25 cellular contexts compared by ENCODE assay signal in the genomic region with DNA sequence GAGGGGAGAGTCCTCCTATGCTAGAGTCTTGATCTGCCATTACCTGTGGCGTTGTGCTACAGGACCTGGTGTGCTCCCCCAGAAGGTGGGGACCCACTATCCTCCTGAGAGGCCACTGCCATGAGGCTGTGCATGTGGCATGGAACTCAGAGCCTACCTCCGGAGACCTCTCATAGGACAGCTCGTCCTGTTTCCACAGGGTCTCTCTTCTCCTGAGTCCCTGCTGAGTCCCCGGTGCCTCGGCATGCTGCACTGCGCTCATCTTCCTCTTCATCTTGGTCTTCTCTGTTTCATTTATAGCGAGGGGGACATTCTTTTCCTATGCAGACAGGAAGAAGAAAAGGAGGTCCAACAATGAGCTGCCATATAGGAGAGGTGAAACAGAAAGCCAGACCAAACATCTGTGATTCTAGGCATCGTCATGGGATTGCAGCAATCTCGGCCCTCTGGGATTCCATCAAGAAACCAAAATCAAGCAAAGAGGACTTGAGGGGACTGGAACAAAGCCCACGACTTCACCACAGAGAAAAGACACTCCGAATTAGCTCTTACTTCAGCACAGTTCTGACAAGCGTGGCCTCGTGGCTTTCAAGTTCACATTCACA.
DNase-seq lines count a peak whose midpoint lies in the region; ATAC-seq and TF ChIP-seq lines count a peak whose summit lies in the region.
"Had no signal": no experiment of that assay in that cellular context is flagged by ENCODE, and none has a peak within 500 bp of the region (broad histone marks: within the 10 kb centered on the region; RNA-seq: fewer than 3 reads in every experiment).

No MANE protein-coding gene starts in this region.

- no peaks in the 10 kb centered on the region for H3K9me2 ChIP-seq in PC-9 (ENCODE audit: insufficient read depth)

- 77 to 82% (median 81%) methylated on average over 13 of the region's 13 CpGs for WGBS in heart left ventricle, 4 donors

- no peaks in the 10 kb centered on the region for H4K20me1 ChIP-seq in osteoblast (ENCODE audit: insufficient read depth, low read length)
- H4K20me1 ChIP-seq in PC-9 (ENCODE audit: insufficient read depth): no peaks in the 10 kb centered on the region

- no peak for TF ChIP-seq POLR2A in heart left ventricle (IDR thresholded peaks at IDR 0.05)

- no TSS peak for BruUV-seq in PC-9 (replicated peaks; lab: Mats Ljungman, UMichigan)

- DNase-seq in cardiac septum (ENCODE audit: low spot score) (peak; percentile 19), heart left ventricle (no peak), fibroblast of peridontal ligament (ENCODE audit: extremely low read depth) (peak; percentile 42), osteoblast (ENCODE audit: insufficient read length, low spot score, missing footprints) (no peak), upper lobe of right lung (peak; percentile 38), NCI-H1092 treated with DMSO at 0.1 percent for 48 hours (lab: John Stamatoyannopoulos, UW) (no peak), PC-9 (no peak), DMS53 treated with DMSO at 0.1 percent for 48 hours (lab: John Stamatoyannopoulos, UW; ENCODE audit: unreplicated experiment) (no peak)
- DNase-seq: 8988T; ACHN; AML-193; BE2C; Caco-2; CD4-positive, CD25-positive, alpha-beta regulatory T cell; CD8-positive, alpha-beta T cell; DMS153; DMS79; EL; GDM1; GOT3; HFFc6 had no signal

- no peak for TF ChIP-seq CTCF in heart left ventricle (IDR thresholded peaks at IDR 0.05)
- no peak for TF ChIP-seq CTCF in osteoblast (IDR thresholded peaks at IDR 0.05; ENCODE audit: extremely low read depth, low read depth, low read length)
- TF ChIP-seq CTCF in upper lobe of right lung (IDR thresholded peaks at IDR 0.05): no peak
- no peak for TF ChIP-seq CTCF in PC-9 (conservative IDR thresholded peaks at IDR 0.05)

- H3K9me3 ChIP-seq in heart left ventricle: no peaks in the 10 kb centered on the region
- no peaks in the 10 kb centered on the region for H3K9me3 ChIP-seq in osteoblast (ENCODE audit: low read depth, low read length)
- H3K9me3 ChIP-seq in upper lobe of right lung: no peaks in the 10 kb centered on the region
- H3K9me3 ChIP-seq in PC-9 (ENCODE audit: insufficient read depth, low read depth): no peaks in the 10 kb centered on the region
- H3K9me3 ChIP-seq: A549, BE2C, Caco-2, HAP-1 had no signal

- no peaks in the 10 kb centered on the region for H3K27me3 ChIP-seq in heart left ventricle
- H3K27me3 ChIP-seq in osteoblast (ENCODE audit: insufficient read depth, low read length): peaks cover 16% of the 10 kb centered on the region
- no peaks in the 10 kb centered on the region for H3K27me3 ChIP-seq in upper lobe of right lung
- peaks cover 13% of the 10 kb centered on the region; the same call in 1 of the 2 replicates for H3K27me3 ChIP-seq in PC-9 (ENCODE audit: insufficient read depth, low read depth)
- H3K27me3 ChIP-seq: BE2C had no signal

- H3F3A ChIP-seq in PC-9 (ENCODE audit: insufficient read depth, low read depth): no peaks in the 10 kb centered on the region

- H3K4me3 ChIP-seq in heart left ventricle (no peak overlapping the region), osteoblast (ENCODE audit: insufficient read depth, low read length) (no peak overlapping the region), upper lobe of right lung (no peak overlapping the region), PC-9 (no peak overlapping the region)
- H3K4me3 ChIP-seq: A549, GM12878, HAP-1 had no signal

- H3K79me2 ChIP-seq in osteoblast (ENCODE audit: insufficient read depth, low read length) (no peaks in the 10 kb centered on the region), PC-9 (ENCODE audit: low read depth) (no peaks in the 10 kb centered on the region)

- CTCF ChIA-PET in PC-9 (lab: Charles Lee): interaction anchor here (0.6 kb wide), 1 partner anchor 178 kb away, joined by 3 read pairs; no protein-coding TSS in a partner anchor

- H2AFZ ChIP-seq in osteoblast (ENCODE audit: low read length) (peak overlapping the region; percentile 29), PC-9 (no peak overlapping the region)

- POLR2A ChIA-PET in PC-9 (lab: Charles Lee; ENCODE audit: unreplicated experiment): no interaction called here

- H3K27ac ChIP-seq in heart left ventricle (no peak overlapping the region), osteoblast (ENCODE audit: low read depth, low read length) (no peak overlapping the region), upper lobe of right lung (no peak overlapping the region), PC-9 (no peak overlapping the region)
- H3K27ac ChIP-seq: A549, C4-2B had no signal

- intact Hi-C loops in cardiac septum (cut with DNase I): no loop called here
- intact Hi-C loops in heart left ventricle (cut with DNase I): no loop called here
- intact Hi-C loops in upper lobe of right lung (cut with DNase I): no loop called here
- intact Hi-C loops in PC-9 (cut with micrococcal nuclease; ENCODE audit: unreplicated experiment): no loop called here

- H3K4me2 ChIP-seq in osteoblast (ENCODE audit: insufficient read depth, low read length) (no peak overlapping the region), PC-9 (no peak overlapping the region)
- H3K4me2 ChIP-seq: A549 had no signal

- H3K4me1 ChIP-seq in heart left ventricle (no peaks in the 10 kb centered on the region), osteoblast (ENCODE audit: insufficient read depth, low read length) (no peaks in the 10 kb centered on the region), upper lobe of right lung (no peaks in the 10 kb centered on the region), PC-9 (replicated peaks; ENCODE audit: insufficient read depth) (no peaks in the 10 kb centered on the region)
- H3K4me1 ChIP-seq: A549, BE2C, Caco-2, HAP-1 had no signal

- H3K36me3 ChIP-seq in heart left ventricle (no peaks in the 10 kb centered on the region), osteoblast (ENCODE audit: insufficient read depth, low read length) (no peaks in the 10 kb centered on the region), upper lobe of right lung (no peaks in the 10 kb centered on the region), PC-9 (ENCODE audit: low read depth) (no peaks in the 10 kb centered on the region)
- H3K36me3 ChIP-seq: BE2C, HAP-1 had no signal

- ATAC-seq in heart left ventricle: no peak
- no peak for ATAC-seq in upper lobe of right lung
- ATAC-seq: A549; CD8-positive, alpha-beta T cell; GM12878 had no signal

Comparison
In these comparisons a context has a peak if more than half of its experiments do, and no peak if none do; other contexts are left out.
1. DNase-seq: peak in cardiac septum (single experiment), fibroblast of peridontal ligament (single experiment) and upper lobe of right lung (single experiment); none in heart left ventricle (0 of 5), osteoblast (single experiment), NCI-H1092 treated with DMSO at 0.1 percent for 48 hours (single experiment), PC-9 (0 of 2) and DMS53 treated with DMSO at 0.1 percent for 48 hours (single experiment).